Comparison of ENCODE assay signal across 28 cellular contexts in the genomic region with DNA sequence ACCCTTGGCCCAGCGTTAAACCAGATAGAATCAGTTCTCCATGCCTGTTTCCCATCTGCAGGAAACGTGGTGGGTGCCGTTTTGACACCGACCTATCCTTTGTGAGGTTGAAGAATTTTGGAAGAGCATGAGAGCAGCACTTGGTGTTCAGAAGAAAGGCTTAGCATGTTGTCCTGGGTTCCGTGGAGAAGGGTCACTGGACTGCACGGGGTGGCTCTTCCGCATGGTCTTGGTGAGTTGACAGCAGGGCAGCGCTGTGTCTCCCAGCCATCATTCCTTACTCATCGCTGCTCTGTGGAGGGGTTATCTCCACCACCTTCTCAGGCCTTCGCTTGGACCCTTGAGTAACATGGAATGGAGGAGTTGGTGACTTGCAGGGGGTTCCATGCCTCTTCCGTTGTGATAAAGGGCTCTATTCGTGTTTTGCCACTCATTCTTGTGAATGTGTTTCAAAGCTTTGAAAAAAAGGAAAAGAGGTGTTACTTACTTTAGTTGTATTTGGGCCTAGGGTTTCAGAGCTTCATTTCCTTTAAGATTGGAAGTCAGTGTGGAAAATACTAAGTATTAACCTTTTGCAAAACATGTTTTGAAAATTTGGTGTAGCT. TPM values are rescaled to one million over a fixed set of nuclear protein-coding genes. Genes with fewer than 3 reads are reported as not detected.
DNase-seq lines count a peak whose midpoint lies in the region; ATAC-seq, FAIRE-seq and TF ChIP-seq lines count a peak whose summit lies in the region.
"Had no signal": no experiment of that assay in that cellular context is flagged by ENCODE, and none has a peak within 500 bp of the region (broad histone marks: within the 10 kb centered on the region; RNA-seq: fewer than 3 reads in every experiment).

No MANE protein-coding gene starts in this region.

- H3K79me2 ChIP-seq in HepG2 (ENCODE audit: insufficient read depth, low read length): peaks cover 6% of the 10 kb centered on the region

- BruUV-seq in HepG2 (replicated peaks; lab: Mats Ljungman, UMichigan): no TSS peak

- WGBS in HepG2 (ENCODE audit: low lambda C conversion rate): 94% methylated on average over 12 of the region's 12 CpGs

- DNase-seq in right atrium auricular region (ENCODE audit: low spot score) (no peak), Right ventricle myocardium superior (no peak), T-cell (no peak), HepG2 (ENCODE audit: low spot score) (no peak), type B pancreatic cell (ENCODE audit: extremely low spot score, unreplicated experiment) (no peak), SIG-M5 treated with dmso at 0.1 percent for 504 hours (lab: John Stamatoyannopoulos, UW; ENCODE audit: unreplicated experiment) (no peak), NCI-H187 treated with DMSO at 0.1 percent for 48 hours (lab: John Stamatoyannopoulos, UW) (no peak), erythroblast (lab: John Stamatoyannopoulos, UW) (no peak)
- DNase-seq: activated effector memory CD4-positive, alpha-beta T cell treated with anti-CD3 and anti-CD28 coated beads, Interleukin-2, amount 50 U/mL, for 16 hours; central memory CD4-positive, alpha-beta T cell; DMS 273 treated with DMSO at 0.1 percent for 48 hours; islet precursor cell; left ventricle myocardium superior; midbrain; nephron progenitor cell; NK-92 treated with Interleukin-12 subunit alpha and Interleukin-12 subunit beta, amount 100 ng/mL, for 24 hours; PC-9; right lobe of liver; SJCRH30; stimulated activated CD4-positive, alpha-beta T cell treated with anti-CD3 and anti-CD28 coated beads, Interleukin-4, amount 100 ng/mL, for 4 hours; stimulated activated naive CD8-positive, alpha-beta T cell treated with anti-CD3 and anti-CD28 coated beads, Interleukin-15, amount 100 ng/mL, for 72 hours; T-helper 1 cell had no signal

- H3K36me3 ChIP-seq in right atrium auricular region (peaks cover 20% of the 10 kb centered on the region), HepG2 (replicated peaks in 1 of 2; ENCODE audit: control insufficient read depth in 1 of 2, insufficient read depth in 2 of 2, low read length in 2 of 2) (peaks cover 6 to 17% of the 10 kb centered on the region in 2 experiments)

- no peak for TF ChIP-seq CTCF in right atrium auricular region (IDR thresholded peaks at IDR 0.05)
- TF ChIP-seq CTCF in HepG2 (CRISPR knock-in tag; IDR thresholded peaks at IDR 0.05): no peak
- no peak for TF ChIP-seq CTCF in type B pancreatic cell (conservative IDR thresholded peaks at IDR 0.05)

- TF ChIP-seq EP300 in HepG2 (IDR thresholded peaks at IDR 0.05; ENCODE audit: low read depth in 2 of 2, low read length in 2 of 2): no peak
- TF ChIP-seq EP300 in HepG2 (CRISPR knock-in tag; IDR thresholded peaks at IDR 0.05; ENCODE audit: borderline replicate concordance): no peak

- H3K4me2 ChIP-seq in HepG2 (ENCODE audit: low read depth, low read length): no peak overlapping the region
- H3K4me2 ChIP-seq: PC-9 had no signal

- no peak for FAIRE-seq in HepG2 (lab: Jason Lieb, UNC)
- FAIRE-seq: astrocyte, GM19239, TTC549 had no signal

- H3K9me3 Mint-ChIP-seq in T-cell (no peaks in the 10 kb centered on the region), type B pancreatic cell (no peaks in the 10 kb centered on the region)

- H3K4me1 ChIP-seq in right atrium auricular region: peaks cover 0 to 14% of the 10 kb centered on the region in 2 donors
- no peaks in the 10 kb centered on the region for H3K4me1 ChIP-seq in HepG2 (ENCODE audit: insufficient read depth, low read length)
- H3K4me1 ChIP-seq: parathyroid adenoma, right lobe of liver, SJCRH30 had no signal

- H3K4me1 Mint-ChIP-seq in T-cell (peaks cover 66 to 77% (median 73%) of the 10 kb centered on the region in 3 donors), type B pancreatic cell (ENCODE audit: unreplicated experiment) (peaks cover 13% of the 10 kb centered on the region)

- no peak for TF ChIP-seq POLR2A in HepG2 (IDR thresholded peaks at IDR 0.05; ENCODE audit: insufficient read depth in 1 of 2, low read depth in 2 of 2, low read length in 2 of 2)
- TF ChIP-seq POLR2A in erythroblast (IDR thresholded peaks at IDR 0.05; ENCODE audit: low read length): no peak

- in situ Hi-C loops in HepG2 (cut with HindIII; ENCODE audit: extremely low pct_ligation_motif_present, low pct_unique_long_range_greater_than_20kb): no loop called here

- no peak overlapping the region for H3K9ac ChIP-seq in HepG2 (ENCODE audit: insufficient read depth, low read depth, low read length)
- H3K9ac ChIP-seq: parathyroid adenoma had no signal

- H3K36me3 Mint-ChIP-seq in T-cell (peaks cover 57% of the 10 kb centered on the region), type B pancreatic cell (peaks cover 60% of the 10 kb centered on the region)

- CTCF ChIA-PET in T-cell (lab: Charles Lee) (interaction anchor here (0.6 to 0.7 kb wide), 4 partner anchors 31 to 1131 kb away, joined by 3 to 8 read pairs (median 4); no protein-coding TSS in a partner anchor), HepG2 (lab: Yijun Ruan, JAX; ENCODE audit: low intra/inter-chr PET ratio, low total read pairs) (no interaction called here)

- POLR2A ChIA-PET in T-cell (lab: Charles Lee): interaction anchor here (0.5 to 0.7 kb wide), 4 partner anchors 10 to 212 kb away, joined by 3 to 5 read pairs (median 4); no protein-coding TSS in a partner anchor
- POLR2A ChIA-PET in HepG2 (lab: Yijun Ruan, JAX): no interaction called here

- peak overlapping the region; percentile 72 to 75 for H3K27ac Mint-ChIP-seq in T-cell
- peak overlapping the region; percentile 17 for H3K27ac Mint-ChIP-seq in type B pancreatic cell
- H3K27ac Mint-ChIP-seq: nephron progenitor cell had no signal

- H4K20me1 ChIP-seq in HepG2 (ENCODE audit: insufficient read depth, low read length): no peaks in the 10 kb centered on the region

- H3K4me3 Mint-ChIP-seq in T-cell: peak overlapping the region in 1 of 3 donors; percentile 30
- no peak overlapping the region for H3K4me3 Mint-ChIP-seq in type B pancreatic cell
- H3K4me3 Mint-ChIP-seq: nephron progenitor cell had no signal

- intact Hi-C loops in Right ventricle myocardium superior (cut with DNase I) (no loop called here), HepG2 (cut with micrococcal nuclease; ENCODE audit: unreplicated experiment) (no loop called here)

- H3K9me3 ChIP-seq in right atrium auricular region (no peaks in the 10 kb centered on the region), HepG2 (ENCODE audit: low read length) (no peaks in the 10 kb centered on the region)
- H3K9me3 ChIP-seq: right lobe of liver, SJCRH30, tibial nerve had no signal

- ATAC-seq in Right ventricle myocardium superior (ENCODE audit: poor library complexity): no peak
- ATAC-seq in T-cell (replicated peaks in 1 of 4): peak in 1 of 4 experiments; percentile 11
- peak; percentile 27; the same call in 1 of the 3 replicates for ATAC-seq in HepG2
- ATAC-seq: left ventricle myocardium superior; stimulated activated naive CD8-positive, alpha-beta T cell treated with anti-CD3 and anti-CD28 coated beads, Interleukin-15, amount 100 ng/mL, for 72 hours had no signal

- no peak overlapping the region for H2AFZ ChIP-seq in HepG2 (ENCODE audit: low read length)
- H2AFZ ChIP-seq: parathyroid adenoma, PC-9 had no signal

- H3K27me3 Mint-ChIP-seq in T-cell: no peaks in the 10 kb centered on the region
- H3K27me3 Mint-ChIP-seq in type B pancreatic cell: no peaks in the 10 kb centered on the region
- H3K27me3 Mint-ChIP-seq: stimulated activated naive CD8-positive, alpha-beta T cell treated with anti-CD3 and anti-CD28 coated beads, Interleukin-15, amount 100 ng/mL, for 72 hours had no signal

- no peaks in the 10 kb centered on the region for H3K27me3 ChIP-seq in right atrium auricular region
- H3K27me3 ChIP-seq in HepG2 (ENCODE audit: control insufficient read depth in 1 of 2, insufficient read depth in 2 of 2, low read length in 2 of 2): no peaks in the 10 kb centered on the region
- H3K27me3 ChIP-seq: right lobe of liver, SJCRH30, tibial nerve had no signal

- no peak for TF ChIP-seq RAD21 in HepG2 (CRISPR knock-in tag; IDR thresholded peaks at IDR 0.05)

- H3K4me3 ChIP-seq in right atrium auricular region (no peak overlapping the region), HepG2 (replicated peaks in 1 of 3; ENCODE audit: insufficient read depth in 1 of 3, low read depth in 2 of 3, low read length in 3 of 3) (no peak overlapping the region)
- H3K4me3 ChIP-seq: PC-9, right lobe of liver, SJCRH30, tibial nerve had no signal

- H3K27ac ChIP-seq in right atrium auricular region: peak overlapping the region; percentile 18 to 26
- H3K27ac ChIP-seq in HepG2 (ENCODE audit: extremely low read length, insufficient read depth, low read length): no peak overlapping the region
- H3K27ac ChIP-seq: C4-2B, parathyroid adenoma, PC-9, right lobe of liver, SJCRH30 had no signal

TF ChIP-seq in HepG2, 621 proteins besides CTCF, POLR2A, EP300 and RAD21 (continues in another document):
- no peak for TF ChIP-seq FOXO1 (CRISPR knock-in tag; IDR thresholded peaks at IDR 0.05)
- TF ChIP-seq CBX5 (CRISPR knock-in tag; IDR thresholded peaks at IDR 0.05; ENCODE audit: borderline replicate concordance): no peak

RNA-seq across cellular contexts. Expression of gene HIVEP1, which starts 8.2 kb away (rescaled TPM):
- total RNA-seq in right atrium auricular region: 10 to 100 TPM; 16.1 to 18.8 TPM
- 12.0 TPM for total RNA-seq in Right ventricle myocardium superior
- 10 to 100 TPM; 20.0 to 73.1 (median 29.5) TPM for total RNA-seq in T-cell
- 7.4 and 11.1 TPM in 2 replicates for total RNA-seq in HepG2 (2016; rRNA removed; fragmentation: Illumina TruSeq; extraction: Trizol)
- 1.6 and 2.1 TPM in 2 replicates for total RNA-seq in HepG2 (2016; cell fraction: cytosol; rRNA removed; fragmentation: Illumina TruSeq; extraction: Trizol; ENCODE audit: low read depth)
- 7.9 and 9.1 TPM in 2 replicates for total RNA-seq in HepG2 (2016; cell fraction: insoluble cytoplasmic fraction; rRNA removed; fragmentation: Illumina TruSeq; extraction: Trizol)
- total RNA-seq in HepG2 (2016; cell fraction: membrane; rRNA removed; fragmentation: Illumina TruSeq; extraction: Trizol): 4.1 and 4.8 TPM in 2 replicates
- total RNA-seq in HepG2 (2016; cell fraction: nucleus; rRNA removed; fragmentation: Illumina TruSeq; extraction: Trizol): 20.1 and 25.7 TPM in 2 replicates
- 9.9 and 10.9 TPM in 2 replicates for polyA plus RNA-seq in HepG2 (2011; rRNA removed)
- 8.4 and 8.9 TPM in 2 replicates for polyA plus RNA-seq in HepG2 (2011; cell fraction: cytosol; rRNA removed)
- 15.8 and 16.8 TPM in 2 replicates for polyA plus RNA-seq in HepG2 (2011; cell fraction: nucleus; rRNA removed)
- 7.8 and 9.0 TPM in 2 replicates for polyA plus RNA-seq in HepG2 (2012)
- polyA plus RNA-seq in HepG2 (2016; cell fraction: cytosol; fragmentation: Illumina TruSeq; extraction: Trizol; ENCODE audit: low read depth): 0.77 and 1.1 TPM in 2 replicates
- polyA plus RNA-seq in HepG2 (2016; cell fraction: insoluble cytoplasmic fraction; fragmentation: Illumina TruSeq; extraction: Trizol; ENCODE audit: low read depth): 6.8 and 7.6 TPM in 2 replicates
- 1.6 and 1.7 TPM in 2 replicates for polyA plus RNA-seq in HepG2 (2016; cell fraction: membrane; fragmentation: Illumina TruSeq; extraction: Trizol; ENCODE audit: low read depth)
- 13.9 and 14.0 TPM in 2 replicates for polyA plus RNA-seq in HepG2 (2016; cell fraction: nucleus; fragmentation: Illumina TruSeq; extraction: Trizol; ENCODE audit: insufficient read depth, low read depth)
- 28.2 and 31.3 TPM in 2 replicates for polyA minus RNA-seq in HepG2 (2011; rRNA and poly(A)+ RNA removed; ENCODE audit: low replicate concordance)
- 11.1 and 13.6 TPM in 2 replicates for polyA minus RNA-seq in HepG2 (2011; cell fraction: cytosol; rRNA and poly(A)+ RNA removed)
- polyA minus RNA-seq in HepG2 (2011; cell fraction: nucleus; rRNA and poly(A)+ RNA removed): 69.6 and 70.4 TPM in 2 replicates
- 37.4 and 52.3 TPM in 2 replicates for total RNA-seq in type B pancreatic cell (ENCODE audit: low replicate concordance)
